Comparison of ENCODE assay signal across 8 cellular contexts in genomic region chr9:137070201-137070905, GRCh38. TPM values are rescaled to one million over a fixed set of nuclear protein-coding genes. Genes with fewer than 3 reads are reported as not detected.
DNase-seq lines count a peak whose midpoint lies in the region; ATAC-seq, FAIRE-seq and TF ChIP-seq lines count a peak whose summit lies in the region.

TSS of gene SAPCD2 (minus strand) at chr9:137070557. CDS start at chr9:137070460, 97 bp downstream.

- peak; percentile 73 to 89 for ATAC-seq in A549
- peak; percentile 63 for ATAC-seq in GM18907 (IDR thresholded peaks at IDR 0.05; ENCODE audit: unreplicated experiment)
- peak; percentile 62 for ATAC-seq in HG03139 (IDR thresholded peaks at IDR 0.05; ENCODE audit: unreplicated experiment)

- no peak for TF ChIP-seq RAD21 in A549 (conservative IDR thresholded peaks at IDR 0.05 in 1 of 2, IDR thresholded peaks at IDR 0.05 in 1 of 2)

- DNase-seq in A549 (ENCODE audit: low read depth in 1 of 2, low spot score in 1 of 2): peak; percentile 86 to 88
- peak; percentile 92 for DNase-seq in NCI-H345 (lab: John Stamatoyannopoulos, UW)
- peak; percentile 77 for DNase-seq in bronchial epithelial cell (ENCODE audit: low read depth)
- peak; percentile 80 for DNase-seq in iris pigment epithelial cell (ENCODE audit: low read depth)
- peak; percentile 55 to 77 for DNase-seq in stimulated activated CD4-positive, alpha-beta T cell treated with anti-CD3 and anti-CD28 coated beads, Interleukin-12 subunit alpha, Interleukin-12 subunit beta, amount 100 ng/mL, for 24 hours (ENCODE audit: low read depth in 2 of 2)

- H3K4me3 ChIP-seq in A549 (peak within 1 kb of the TSS; percentile 52), WI38 (ENCODE audit: low read depth, low read length) (peak within 1 kb of the TSS; percentile 48), bronchial epithelial cell (ENCODE audit: low read depth, low read length) (peak within 1 kb of the TSS; percentile 36)

- WGBS in A549 (ENCODE audit: missing lambda C conversion rate): 1% methylated on average over 20 of the region's 74 CpGs

- peaks cover 27% of the 10 kb centered on the region for H3K4me1 ChIP-seq in A549

- peak within 1 kb of the TSS; percentile 68 to 88 for H3K27ac ChIP-seq in A549

- H3K4me2 ChIP-seq in A549: peak within 1 kb of the TSS; percentile 74

- H3K27me3 ChIP-seq in bronchial epithelial cell (ENCODE audit: control insufficient read depth, insufficient read depth, low read length): no peaks in the 10 kb centered on the region

- TF ChIP-seq CTCF in A549 (IDR thresholded peaks at IDR 0.05) (no peak; the same call in 2 of the 3 replicates), WI38 (IDR thresholded peaks at IDR 0.05; ENCODE audit: low read depth, low read length) (no peak), bronchial epithelial cell (IDR thresholded peaks at IDR 0.05; ENCODE audit: insufficient read depth, low read length, severe bottlenecking) (no peak)

- peak; percentile 29; the same call in 1 of the 2 replicates for TF ChIP-seq POLR2A in A549 (IDR thresholded peaks at IDR 0.05; ENCODE audit: low read length)

- no peaks in the 10 kb centered on the region for H3K9me3 ChIP-seq in A549

- no peaks in the 10 kb centered on the region for H3K36me3 ChIP-seq in bronchial epithelial cell (ENCODE audit: control insufficient read depth, insufficient read depth, low read length)

- no peak for TF ChIP-seq EP300 in A549 (IDR thresholded peaks at IDR 0.05)

- CTCF ChIA-PET in A549 (lab: Yijun Ruan, JAX): interaction anchor here (0.5 to 19.2 kb wide), 8 partner anchors 16 to 157 kb away, joined by 3 to 656 read pairs (median 106); partner anchors contain the start of genes ABCA2, DPP7, ENTPD2 and FUT7

- FAIRE-seq in A549 (lab: Jason Lieb, UNC) (no peak), bronchial epithelial cell (lab: Jason Lieb, UNC) (no peak)

- POLR2A ChIA-PET in A549 (lab: Yijun Ruan, JAX): interaction anchor here (0.7 to 3.9 kb wide), 5 partner anchors 11 to 170 kb away, joined by 4 to 18 read pairs (median 7); partner anchors contain the start of genes MAN1B1, NPDC1 and TUBB4B

TF ChIP-seq in A549, 52 proteins besides CTCF, POLR2A, EP300 and RAD21:
- TF ChIP-seq KDM5A (IDR thresholded peaks at IDR 0.05): no peak
- no peak for TF ChIP-seq RARB (CRISPR knock-in tag; IDR thresholded peaks at IDR 0.05)
- TF ChIP-seq RFX5 (IDR thresholded peaks at IDR 0.05): peak; percentile 67; the same call in 1 of the 2 replicates
- TF ChIP-seq E2F6 (IDR thresholded peaks at IDR 0.05; ENCODE audit: borderline replicate concordance, low read depth): peak; percentile 32; the same call in 1 of the 2 replicates
- TF ChIP-seq MAX (IDR thresholded peaks at IDR 0.05): peak; percentile 32; the same call in 1 of the 2 replicates

RNA-seq across cellular contexts. Expression of gene SAPCD2, which starts in this region (rescaled TPM):
- polyA plus RNA-seq in A549 (2011; rRNA removed): 6.5 and 6.9 TPM in 2 replicates
- 21.7 and 32.9 TPM in 2 replicates for polyA plus RNA-seq in A549 (2012; cell fraction: cytosol; rRNA removed)
- 30.3 and 48.0 TPM in 2 replicates for polyA plus RNA-seq in A549 (2012; cell fraction: nucleus; rRNA removed)
- polyA plus RNA-seq in A549 (2017; fragmentation: RNase III; extraction: RNeasy Plus Mini Kit Qiagen cat#74134 plus additional on column Dnase treatment): 13.1 to 16.4 TPM (median 14.6 TPM) in 3 replicates
- 4.4 and 6.1 TPM in 2 replicates for polyA minus RNA-seq in A549 (2011; rRNA and poly(A)+ RNA removed)
- 0.26 and 1.2 TPM in 2 replicates for total RNA-seq in bronchial epithelial cell

Comparison
In these comparisons a context has a peak if more than half of its experiments do, and no peak if none do; other contexts are left out.
1. Peak in every context shown above with its lines: DNase-seq, ATAC-seq, H3K4me3 ChIP-seq and H3K27ac ChIP-seq.